ENCODE assay signal across 8 cellular contexts in genomic region chr5:132467292-132467984, GRCh38. TPM values are rescaled to one million over a fixed set of nuclear protein-coding genes. Genes with fewer than 3 reads are reported as not detected.
DNase-seq lines count a peak whose midpoint lies in the region; ATAC-seq and TF ChIP-seq lines count a peak whose summit lies in the region.

No MANE protein-coding gene starts in this region.

- no peak for ATAC-seq in CD4-positive, CD25-positive, alpha-beta regulatory T cell (ENCODE audit: low read depth in 2 of 2)
- ATAC-seq in GM19328 (IDR thresholded peaks at IDR 0.05; ENCODE audit: unreplicated experiment) = peak; percentile 36

- no peaks in the 10 kb centered on the region for H3K27me3 Mint-ChIP-seq in CD4-positive, CD25-positive, alpha-beta regulatory T cell

- H3K36me3 Mint-ChIP-seq in CD4-positive, CD25-positive, alpha-beta regulatory T cell = peaks cover 8% of the 10 kb centered on the region

- H3K9me3 Mint-ChIP-seq in CD4-positive, CD25-positive, alpha-beta regulatory T cell = peaks cover 0 to 4% (median 0%) of the 10 kb centered on the region in 7 donors

- no peak for TF ChIP-seq CTCF in choroid plexus epithelial cell (conservative IDR thresholded peaks at IDR 0.05; ENCODE audit: low read depth, low read length)

- H3K27ac ChIP-seq in CD4-positive, CD25-positive, alpha-beta regulatory T cell (ENCODE audit: insufficient read depth, low read length, poor library complexity, severe bottlenecking) = peak overlapping the region; percentile 81

- no peaks in the 10 kb centered on the region for H3K9me3 ChIP-seq in CD4-positive, CD25-positive, alpha-beta regulatory T cell (ENCODE audit: control insufficient read depth in 2 of 2, low read length in 2 of 2)

- peaks cover 32 to 98% (median 66%) of the 10 kb centered on the region in 4 donors for H3K4me1 Mint-ChIP-seq in CD4-positive, CD25-positive, alpha-beta regulatory T cell

- H3K4me1 ChIP-seq in CD4-positive, CD25-positive, alpha-beta regulatory T cell (ENCODE audit: control insufficient read depth, insufficient read depth, low read length, poor library complexity, severe bottlenecking) = peaks cover 93% of the 10 kb centered on the region

- peak overlapping the region; percentile 47 for H3K4me3 ChIP-seq in CD4-positive, CD25-positive, alpha-beta regulatory T cell (ENCODE audit: low read depth, low read length)
- no peak overlapping the region for H3K4me3 ChIP-seq in choroid plexus epithelial cell (ENCODE audit: low read depth, low read length)
- no peak overlapping the region for H3K4me3 ChIP-seq in H7 (ENCODE audit: insufficient read depth, low read depth, low read length)

- in situ Hi-C loops in KBM-7 (cut with MboI; ENCODE audit: low pct_unique_long_range_greater_than_20kb, low sequenced_read_pairs) = no loop called here

- peak overlapping the region in 3 of 4 donors; percentile 82 to 96 (median 86) for H3K4me3 Mint-ChIP-seq in CD4-positive, CD25-positive, alpha-beta regulatory T cell

- no peak for DNase-seq in CD4-positive, CD25-positive, alpha-beta regulatory T cell
- DNase-seq in KBM-7 (peak; percentile 64), choroid plexus epithelial cell (ENCODE audit: low read depth) (peak; percentile 70), H7 (no peak), dedifferentiated amniotic fluid mesenchymal stem cell (ENCODE audit: extremely low spot score) (no peak), NCI-H1092 treated with DMSO at 0.1 percent for 48 hours (lab: John Stamatoyannopoulos, UW) (no peak)
- DNase-seq in NK-92 treated with Interleukin-12 subunit alpha and Interleukin-12 subunit beta, amount 100 ng/mL, for 24 hours (lab: John Stamatoyannopoulos, UW) = no peak

- H3K27me3 ChIP-seq in CD4-positive, CD25-positive, alpha-beta regulatory T cell (ENCODE audit: control insufficient read depth, insufficient read depth, low read length) = no peaks in the 10 kb centered on the region
- H3K27me3 ChIP-seq in H7 (ENCODE audit: control insufficient read depth, insufficient read depth, low read length) = no peaks in the 10 kb centered on the region

- H3K27ac Mint-ChIP-seq in CD4-positive, CD25-positive, alpha-beta regulatory T cell = peak overlapping the region; percentile 70 to 97 (median 95)

- H3K36me3 ChIP-seq in CD4-positive, CD25-positive, alpha-beta regulatory T cell (ENCODE audit: control insufficient read depth, insufficient read depth, low read length) = no peaks in the 10 kb centered on the region
- no peaks in the 10 kb centered on the region for H3K36me3 ChIP-seq in H7 (replicated peaks; ENCODE audit: control insufficient read depth, insufficient read depth, low read length)

RNA-seq across cellular contexts. Expression of gene IRF1, which starts 23.1 kb away (rescaled TPM):
- total RNA-seq in CD4-positive, CD25-positive, alpha-beta regulatory T cell = 924 TPM
- 100 to 1,000 TPM; 160 to 202 (median 190) TPM for polyA plus RNA-seq in CD4-positive, CD25-positive, alpha-beta regulatory T cell
- 4.5 and 6.5 TPM in 2 replicates for total RNA-seq in H7 (2014; rRNA removed; shearing (Covaris generic))

Comparison
In these comparisons a context has a peak if more than half of its experiments do, and no peak if none do; other contexts are left out.
1. DNase-seq: peak in KBM-7 (single experiment) and choroid plexus epithelial cell (single experiment); none in CD4-positive, CD25-positive, alpha-beta regulatory T cell (0 of 3), H7 (single experiment), dedifferentiated amniotic fluid mesenchymal stem cell (single experiment), NCI-H1092 treated with DMSO at 0.1 percent for 48 hours (single experiment) and NK-92 treated with Interleukin-12 subunit alpha and Interleukin-12 subunit beta, amount 100 ng/mL, for 24 hours (single experiment).
2. RNA of gene IRF1, which starts 23.1 kb away (total RNA-seq): 924 TPM in CD4-positive, CD25-positive, alpha-beta regulatory T cell (single experiment); 4.5 to 6.5 TPM in H7; every median in the first group is over 100 times any median in the second.